In the genomic region with DNA sequence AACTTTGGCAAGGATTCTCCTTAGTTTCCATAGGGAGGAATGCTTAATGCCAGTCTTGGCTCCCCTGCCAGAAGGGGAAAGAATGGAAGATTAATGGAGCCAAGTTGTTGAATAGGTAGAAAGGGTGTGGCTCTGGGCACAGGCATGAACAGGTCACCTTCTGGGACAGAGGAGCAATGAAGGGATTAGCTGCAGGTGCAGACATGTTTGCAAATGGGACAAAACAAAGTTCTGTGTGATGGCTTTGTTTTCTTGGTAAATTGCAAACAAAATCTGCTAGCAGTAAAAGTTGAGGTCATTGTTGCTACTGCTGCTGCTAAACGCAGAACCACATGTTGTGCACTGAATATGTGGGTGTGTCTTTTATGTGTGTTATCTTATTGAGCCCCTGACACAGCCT, we compare ENCODE assay signal across 21 cellular contexts.
A peak's percentile ranks its signal among the peaks of the same experiment; 100 is the strongest.
DNase-seq lines count a peak whose midpoint lies in the region; ATAC-seq, FAIRE-seq and TF ChIP-seq lines count a peak whose summit lies in the region.
"Had no signal": no experiment of that assay in that cellular context is flagged by ENCODE, and none has a peak within 500 bp of the region (broad histone marks: within the 10 kb centered on the region; RNA-seq: fewer than 3 reads in every experiment).

No MANE protein-coding gene starts in this region.

- H2AFZ ChIP-seq in keratinocyte (ENCODE audit: control insufficient read depth, low read length), result no peak overlapping the region
- H2AFZ ChIP-seq: GM23248 had no signal

- no peaks in the 10 kb centered on the region for H3K36me3 ChIP-seq in keratinocyte (ENCODE audit: control insufficient read depth in 2 of 2, extremely low read depth in 1 of 2, insufficient read depth in 2 of 2, low read length in 2 of 2)

- no peaks in the 10 kb centered on the region for H3K27me3 ChIP-seq in keratinocyte (ENCODE audit: control insufficient read depth, extremely low read depth, insufficient read depth, low read length)

- no peak for TF ChIP-seq RAD21 in Ishikawa (IDR thresholded peaks at IDR 0.05; ENCODE audit: low read depth)

- TF ChIP-seq CTCF in keratinocyte (optimal IDR thresholded peaks at IDR 0.05 in 1 of 3, IDR thresholded peaks at IDR 0.05 in 1 of 3, conservative IDR thresholded peaks at IDR 0.05 in 1 of 3; ENCODE audit: extremely low read depth in 1 of 3, insufficient read depth in 2 of 3, low read length in 3 of 3), result no peak

- no peak overlapping the region for H3K4me3 ChIP-seq in keratinocyte (ENCODE audit: control insufficient read depth in 2 of 3, extremely low read depth in 1 of 3, insufficient read depth in 2 of 3, low read depth in 1 of 3, low read length in 3 of 3)
- H3K4me3 ChIP-seq: A549, GM23248 had no signal

- no peaks in the 10 kb centered on the region for H3K9me1 ChIP-seq in keratinocyte (ENCODE audit: control insufficient read depth, extremely low read depth, insufficient read depth, low read length)

- H3K4me1 ChIP-seq in keratinocyte (ENCODE audit: control insufficient read depth, extremely low read depth, insufficient read depth, low read length), result peaks cover 13% of the 10 kb centered on the region
- H3K4me1 ChIP-seq: A549 had no signal

- no peak for TF ChIP-seq EP300 in Ishikawa (IDR thresholded peaks at IDR 0.05; ENCODE audit: borderline replicate concordance)

- no peak overlapping the region for H3K4me2 ChIP-seq in keratinocyte (ENCODE audit: control insufficient read depth, extremely low read depth, insufficient read depth, low read depth, low read length)
- H3K4me2 ChIP-seq: A549 had no signal

- H3K9me3 ChIP-seq in keratinocyte (ENCODE audit: control insufficient read depth, low read depth, low read length), result no peaks in the 10 kb centered on the region
- H3K9me3 ChIP-seq: A549 had no signal

- dilution Hi-C loops in keratinocyte (cut with MboI; ENCODE audit: extremely low pct_ligation_motif_present, low sequenced_read_pairs), result no loop called here

- FAIRE-seq in endometrium (lab: Jason Lieb, UNC), result peak; percentile 31
- FAIRE-seq in keratinocyte (lab: Jason Lieb, UNC), result peak; percentile 81
- FAIRE-seq: A549, G401.6, GM12891 had no signal

- DNase-seq in NCI-H345 treated with DMSO at 0.1 percent for 48 hours (lab: John Stamatoyannopoulos, UW; ENCODE audit: unreplicated experiment) (peak; percentile 18), keratinocyte (ENCODE audit: low read depth, low spot score) (no peak), activated T-cell treated with anti-CD3 and anti-CD28 coated beads for 4 hours (no peak), NCI-H510A treated with DMSO at 0.1 percent for 48 hours (lab: John Stamatoyannopoulos, UW) (no peak)
- DNase-seq: DMS79, GM23248, NCI-H1092 treated with DMSO at 0.1 percent for 48 hours, NCI-H2029 treated with DMSO at 0.1 percent for 48 hours, NCI-H2227 treated with DMSO at 0.1 percent for 48 hours, NCI-H82, Right ventricle myocardium superior had no signal

- H4K20me1 ChIP-seq in keratinocyte (ENCODE audit: control insufficient read depth, extremely low read depth, insufficient read depth, low read length), result no peaks in the 10 kb centered on the region

- H3K79me2 ChIP-seq in keratinocyte (ENCODE audit: control insufficient read depth, insufficient read depth, low read length), result no peaks in the 10 kb centered on the region

- no peak overlapping the region for H3K27ac ChIP-seq in keratinocyte (ENCODE audit: control insufficient read depth, insufficient read depth, low read length)
- H3K27ac ChIP-seq: A549, C4-2B, GM23248 had no signal

- H3K9ac ChIP-seq in keratinocyte (ENCODE audit: control insufficient read depth, extremely low read depth, insufficient read depth, low read length), result no peak overlapping the region
- H3K9ac ChIP-seq: GM23248 had no signal

- no peak for ATAC-seq in HG03571 (IDR thresholded peaks at IDR 0.05; ENCODE audit: unreplicated experiment)
- ATAC-seq in HG02870 (IDR thresholded peaks at IDR 0.05; ENCODE audit: unreplicated experiment), result no peak
- ATAC-seq: A549, HCT116, SK-N-SH treated with all-trans-retinoic acid at 6 μM for 48 hours had no signal

TF ChIP-seq in Ishikawa, 13 proteins besides CTCF, POLR2A, EP300 and RAD21:
- 0 out of 2 replicates have a peak, but pooled peaks have one; percentile 15 for TF ChIP-seq YY1 (IDR thresholded peaks at IDR 0.05; ENCODE audit: low read depth)
- TF ChIP-seq NFIC (IDR thresholded peaks at IDR 0.05), result peak; percentile 63
- no peak for TF ChIP-seq TEAD4 (IDR thresholded peaks at IDR 0.05)
